ENCODE assay signal across 17 cellular contexts in the genomic region with DNA sequence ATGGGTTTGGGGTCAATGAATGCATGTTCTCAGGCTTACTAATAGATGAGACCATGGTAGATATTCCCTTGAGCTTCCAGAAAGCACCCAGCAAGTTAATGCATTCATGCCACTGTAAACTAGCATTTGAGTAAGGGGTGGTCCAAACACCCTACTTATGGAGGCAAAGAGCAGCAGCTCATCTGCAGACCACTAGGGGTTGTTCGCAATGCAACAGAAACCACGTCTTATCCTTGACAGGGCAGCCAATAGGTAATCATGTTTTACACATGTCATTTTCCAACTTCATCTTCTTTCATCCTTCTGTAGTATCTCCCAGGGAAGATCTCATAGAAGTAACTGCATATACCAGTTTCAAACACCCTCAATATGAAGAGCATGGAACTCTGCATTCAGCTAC.
DNase-seq lines count a peak whose midpoint lies in the region; ATAC-seq and TF ChIP-seq lines count a peak whose summit lies in the region.
"Had no signal": no experiment of that assay in that cellular context is flagged by ENCODE, and none has a peak within 500 bp of the region (broad histone marks: within the 10 kb centered on the region; RNA-seq: fewer than 3 reads in every experiment).

No MANE protein-coding gene starts in this region.

- no peaks in the 10 kb centered on the region for H3K36me3 ChIP-seq in Peyer's patch
- H3K36me3 ChIP-seq: upper lobe of right lung had no signal

- TF ChIP-seq POLR2A in Peyer's patch (IDR thresholded peaks at IDR 0.05), result no peak

- POLR2A ChIA-PET in WTC11 (lab: Charles Lee), result no interaction called here

- H3K27ac Mint-ChIP-seq in activated naive CD4-positive, alpha-beta T cell treated with anti-CD3 and anti-CD28 coated beads, Interleukin-2, amount 50 U/mL, for 24 hours, result peak overlapping the region; percentile 38
- H3K27ac Mint-ChIP-seq in WTC11, result no peak overlapping the region
- H3K27ac Mint-ChIP-seq in stimulated activated naive CD8-positive, alpha-beta T cell treated with anti-CD3 and anti-CD28 coated beads, Interleukin-15, amount 100 ng/mL, for 72 hours, result peak overlapping the region in 1 of 2 donors; percentile 85
- H3K27ac Mint-ChIP-seq: CD8-positive, alpha-beta T cell had no signal

- no peaks in the 10 kb centered on the region for H3K9me3 Mint-ChIP-seq in activated naive CD4-positive, alpha-beta T cell treated with anti-CD3 and anti-CD28 coated beads, Interleukin-2, amount 50 U/mL, for 24 hours
- H3K9me3 Mint-ChIP-seq in WTC11, result no peaks in the 10 kb centered on the region
- no peaks in the 10 kb centered on the region for H3K9me3 Mint-ChIP-seq in stimulated activated naive CD8-positive, alpha-beta T cell treated with anti-CD3 and anti-CD28 coated beads, Interleukin-15, amount 100 ng/mL, for 72 hours
- H3K9me3 Mint-ChIP-seq: CD8-positive, alpha-beta T cell had no signal

- DNase-seq in activated naive CD4-positive, alpha-beta T cell (lab: John Stamatoyannopoulos, UW), result no peak
- DNase-seq in WTC11 (ENCODE audit: low spot score) (no peak), Peyer's patch (no peak), retina (no peak), inferior parietal cortex (ENCODE audit: extremely low spot score) (no peak)
- peak in 1 of 2 donors; percentile 24 for DNase-seq in stimulated activated naive CD8-positive, alpha-beta T cell treated with anti-CD3 and anti-CD28 coated beads, Interleukin-15, amount 100 ng/mL, for 72 hours
- DNase-seq: activated effector memory CD4-positive, alpha-beta T cell treated with Interleukin-2 at 50 U/mL for 16 hours; cerebellar nuclear complex; IMR-90; NCI-H1930; NCI-H446 treated with DMSO at 0.1 percent for 48 hours; occipital lobe; RPMI8226; upper lobe of right lung had no signal

- no peak overlapping the region for H3K27ac ChIP-seq in Peyer's patch
- H3K27ac ChIP-seq: upper lobe of right lung had no signal

- H3K27me3 Mint-ChIP-seq in activated naive CD4-positive, alpha-beta T cell treated with anti-CD3 and anti-CD28 coated beads, Interleukin-2, amount 50 U/mL, for 24 hours, result no peaks in the 10 kb centered on the region
- no peaks in the 10 kb centered on the region for H3K27me3 Mint-ChIP-seq in WTC11 (ENCODE audit: low read depth)
- no peaks in the 10 kb centered on the region for H3K27me3 Mint-ChIP-seq in stimulated activated naive CD8-positive, alpha-beta T cell treated with anti-CD3 and anti-CD28 coated beads, Interleukin-15, amount 100 ng/mL, for 72 hours

- H3K27me3 ChIP-seq in Peyer's patch, result no peaks in the 10 kb centered on the region
- H3K27me3 ChIP-seq: upper lobe of right lung had no signal

- H3K9me3 ChIP-seq in Peyer's patch, result no peaks in the 10 kb centered on the region
- H3K9me3 ChIP-seq: upper lobe of right lung had no signal

- no peaks in the 10 kb centered on the region for H3K4me1 ChIP-seq in Peyer's patch
- H3K4me1 ChIP-seq: upper lobe of right lung had no signal

- TF ChIP-seq CTCF in WTC11 (IDR thresholded peaks at IDR 0.05), result no peak
- TF ChIP-seq CTCF in Peyer's patch (IDR thresholded peaks at IDR 0.05), result no peak

- no peaks in the 10 kb centered on the region for H3K36me3 Mint-ChIP-seq in activated naive CD4-positive, alpha-beta T cell treated with anti-CD3 and anti-CD28 coated beads, Interleukin-2, amount 50 U/mL, for 24 hours
- H3K36me3 Mint-ChIP-seq in WTC11, result no peaks in the 10 kb centered on the region
- H3K36me3 Mint-ChIP-seq: CD8-positive, alpha-beta T cell had no signal

- no peak overlapping the region for H3K4me3 Mint-ChIP-seq in activated naive CD4-positive, alpha-beta T cell treated with anti-CD3 and anti-CD28 coated beads, Interleukin-2, amount 50 U/mL, for 24 hours
- no peak overlapping the region for H3K4me3 Mint-ChIP-seq in WTC11
- peak overlapping the region; percentile 14 to 44 for H3K4me3 Mint-ChIP-seq in stimulated activated naive CD8-positive, alpha-beta T cell treated with anti-CD3 and anti-CD28 coated beads, Interleukin-15, amount 100 ng/mL, for 72 hours
- H3K4me3 Mint-ChIP-seq: CD8-positive, alpha-beta T cell had no signal

- H3K4me1 Mint-ChIP-seq in activated naive CD4-positive, alpha-beta T cell treated with anti-CD3 and anti-CD28 coated beads, Interleukin-2, amount 50 U/mL, for 24 hours, result peaks cover 38% of the 10 kb centered on the region
- peaks cover 7% of the 10 kb centered on the region; the same call in 1 of the 2 replicates for H3K4me1 Mint-ChIP-seq in WTC11
- H3K4me1 Mint-ChIP-seq in stimulated activated naive CD8-positive, alpha-beta T cell treated with anti-CD3 and anti-CD28 coated beads, Interleukin-15, amount 100 ng/mL, for 72 hours, result peaks cover 67% of the 10 kb centered on the region

- CTCF ChIA-PET in WTC11 (lab: Charles Lee), result interaction anchor here (0.6 to 2.3 kb wide), 5 partner anchors 18 to 330 kb away, joined by 3 to 13 read pairs (median 3); no protein-coding TSS in a partner anchor

- peak; percentile 2 for ATAC-seq in GM19463 (IDR thresholded peaks at IDR 0.05; ENCODE audit: unreplicated experiment)
- peak; percentile 59; the same call in 1 of the 2 replicates for ATAC-seq in WTC11
- peak; percentile 47 for ATAC-seq in stimulated activated naive CD8-positive, alpha-beta T cell treated with anti-CD3 and anti-CD28 coated beads, Interleukin-15, amount 100 ng/mL, for 72 hours
- ATAC-seq: upper lobe of right lung had no signal

- no peak overlapping the region for H3K4me3 ChIP-seq in Peyer's patch
- H3K4me3 ChIP-seq: upper lobe of right lung had no signal

TF ChIP-seq in WTC11, 78 proteins besides CTCF, POLR2A, EP300 and RAD21 (continues in another document):
- TF ChIP-seq, protein P1, sequence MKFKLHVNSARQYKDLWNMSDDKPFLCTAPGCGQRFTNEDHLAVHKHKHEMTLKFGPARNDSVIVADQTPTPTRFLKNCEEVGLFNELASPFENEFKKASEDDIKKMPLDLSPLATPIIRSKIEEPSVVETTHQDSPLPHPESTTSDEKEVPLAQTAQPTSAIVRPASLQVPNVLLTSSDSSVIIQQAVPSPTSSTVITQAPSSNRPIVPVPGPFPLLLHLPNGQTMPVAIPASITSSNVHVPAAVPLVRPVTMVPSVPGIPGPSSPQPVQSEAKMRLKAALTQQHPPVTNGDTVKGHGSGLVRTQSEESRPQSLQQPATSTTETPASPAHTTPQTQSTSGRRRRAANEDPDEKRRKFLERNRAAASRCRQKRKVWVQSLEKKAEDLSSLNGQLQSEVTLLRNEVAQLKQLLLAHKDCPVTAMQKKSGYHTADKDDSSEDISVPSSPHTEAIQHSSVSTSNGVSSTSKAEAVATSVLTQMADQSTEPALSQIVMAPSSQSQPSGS (CRISPR knock-in tag; IDR thresholded peaks at IDR 0.05; ENCODE audit: borderline replicate concordance, low read depth), result no peak
- TF ChIP-seq, protein P2, sequence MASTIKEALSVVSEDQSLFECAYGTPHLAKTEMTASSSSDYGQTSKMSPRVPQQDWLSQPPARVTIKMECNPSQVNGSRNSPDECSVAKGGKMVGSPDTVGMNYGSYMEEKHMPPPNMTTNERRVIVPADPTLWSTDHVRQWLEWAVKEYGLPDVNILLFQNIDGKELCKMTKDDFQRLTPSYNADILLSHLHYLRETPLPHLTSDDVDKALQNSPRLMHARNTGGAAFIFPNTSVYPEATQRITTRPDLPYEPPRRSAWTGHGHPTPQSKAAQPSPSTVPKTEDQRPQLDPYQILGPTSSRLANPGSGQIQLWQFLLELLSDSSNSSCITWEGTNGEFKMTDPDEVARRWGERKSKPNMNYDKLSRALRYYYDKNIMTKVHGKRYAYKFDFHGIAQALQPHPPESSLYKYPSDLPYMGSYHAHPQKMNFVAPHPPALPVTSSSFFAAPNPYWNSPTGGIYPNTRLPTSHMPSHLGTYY (CRISPR knock-in tag; IDR thresholded peaks at IDR 0.05), result no peak
- TF ChIP-seq CBFB (CRISPR knock-in tag; IDR thresholded peaks at IDR 0.05; ENCODE audit: low read depth) (no peak), ESRRA (CRISPR knock-in tag; IDR thresholded peaks at IDR 0.05; ENCODE audit: borderline replicate concordance) (no peak), MXD4 (CRISPR knock-in tag; IDR thresholded peaks at IDR 0.05; ENCODE audit: borderline replicate concordance) (no peak)
- TF ChIP-seq, protein P3, sequence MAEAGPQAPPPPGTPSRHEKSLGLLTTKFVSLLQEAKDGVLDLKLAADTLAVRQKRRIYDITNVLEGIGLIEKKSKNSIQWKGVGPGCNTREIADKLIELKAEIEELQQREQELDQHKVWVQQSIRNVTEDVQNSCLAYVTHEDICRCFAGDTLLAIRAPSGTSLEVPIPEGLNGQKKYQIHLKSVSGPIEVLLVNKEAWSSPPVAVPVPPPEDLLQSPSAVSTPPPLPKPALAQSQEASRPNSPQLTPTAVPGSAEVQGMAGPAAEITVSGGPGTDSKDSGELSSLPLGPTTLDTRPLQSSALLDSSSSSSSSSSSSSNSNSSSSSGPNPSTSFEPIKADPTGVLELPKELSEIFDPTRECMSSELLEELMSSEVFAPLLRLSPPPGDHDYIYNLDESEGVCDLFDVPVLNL (CRISPR knock-in tag; IDR thresholded peaks at IDR 0.05; ENCODE audit: borderline replicate concordance, low read depth), result no peak
- TF ChIP-seq, protein P4, sequence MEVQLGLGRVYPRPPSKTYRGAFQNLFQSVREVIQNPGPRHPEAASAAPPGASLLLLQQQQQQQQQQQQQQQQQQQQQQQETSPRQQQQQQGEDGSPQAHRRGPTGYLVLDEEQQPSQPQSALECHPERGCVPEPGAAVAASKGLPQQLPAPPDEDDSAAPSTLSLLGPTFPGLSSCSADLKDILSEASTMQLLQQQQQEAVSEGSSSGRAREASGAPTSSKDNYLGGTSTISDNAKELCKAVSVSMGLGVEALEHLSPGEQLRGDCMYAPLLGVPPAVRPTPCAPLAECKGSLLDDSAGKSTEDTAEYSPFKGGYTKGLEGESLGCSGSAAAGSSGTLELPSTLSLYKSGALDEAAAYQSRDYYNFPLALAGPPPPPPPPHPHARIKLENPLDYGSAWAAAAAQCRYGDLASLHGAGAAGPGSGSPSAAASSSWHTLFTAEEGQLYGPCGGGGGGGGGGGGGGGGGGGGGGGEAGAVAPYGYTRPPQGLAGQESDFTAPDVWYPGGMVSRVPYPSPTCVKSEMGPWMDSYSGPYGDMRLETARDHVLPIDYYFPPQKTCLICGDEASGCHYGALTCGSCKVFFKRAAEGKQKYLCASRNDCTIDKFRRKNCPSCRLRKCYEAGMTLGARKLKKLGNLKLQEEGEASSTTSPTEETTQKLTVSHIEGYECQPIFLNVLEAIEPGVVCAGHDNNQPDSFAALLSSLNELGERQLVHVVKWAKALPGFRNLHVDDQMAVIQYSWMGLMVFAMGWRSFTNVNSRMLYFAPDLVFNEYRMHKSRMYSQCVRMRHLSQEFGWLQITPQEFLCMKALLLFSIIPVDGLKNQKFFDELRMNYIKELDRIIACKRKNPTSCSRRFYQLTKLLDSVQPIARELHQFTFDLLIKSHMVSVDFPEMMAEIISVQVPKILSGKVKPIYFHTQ (CRISPR knock-in tag; IDR thresholded peaks at IDR 0.05), result no peak
- TF ChIP-seq, protein P5, sequence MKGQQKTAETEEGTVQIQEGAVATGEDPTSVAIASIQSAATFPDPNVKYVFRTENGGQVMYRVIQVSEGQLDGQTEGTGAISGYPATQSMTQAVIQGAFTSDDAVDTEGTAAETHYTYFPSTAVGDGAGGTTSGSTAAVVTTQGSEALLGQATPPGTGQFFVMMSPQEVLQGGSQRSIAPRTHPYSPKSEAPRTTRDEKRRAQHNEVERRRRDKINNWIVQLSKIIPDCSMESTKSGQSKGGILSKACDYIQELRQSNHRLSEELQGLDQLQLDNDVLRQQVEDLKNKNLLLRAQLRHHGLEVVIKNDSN (CRISPR knock-in tag; IDR thresholded peaks at IDR 0.05), result no peak

Comparison
In these comparisons a context has a peak if more than half of its experiments do, and no peak if none do; other contexts are left out.
1. H3K4me3 Mint-ChIP-seq: peak in stimulated activated naive CD8-positive, alpha-beta T cell treated with anti-CD3 and anti-CD28 coated beads, Interleukin-15, amount 100 ng/mL, for 72 hours (2 of 2); none in activated naive CD4-positive, alpha-beta T cell treated with anti-CD3 and anti-CD28 coated beads, Interleukin-2, amount 50 U/mL, for 24 hours (single experiment) and WTC11 (single experiment).
2. ATAC-seq: peak in every context shown above with its lines; median percentile 59 in WTC11; 47 in stimulated activated naive CD8-positive, alpha-beta T cell treated with anti-CD3 and anti-CD28 coated beads, Interleukin-15, amount 100 ng/mL, for 72 hours; 2 in GM19463.